22 cellular contexts compared by ENCODE assay signal in genomic region chr7:64581929-64582894, GRCh38. TPM values are rescaled to one million over a fixed set of nuclear protein-coding genes. Genes with fewer than 3 reads are reported as not detected.
DNase-seq lines count a peak whose midpoint lies in the region; ATAC-seq and TF ChIP-seq lines count a peak whose summit lies in the region.
"Had no signal": no experiment of that assay in that cellular context is flagged by ENCODE, and none has a peak within 500 bp of the region (broad histone marks: within the 10 kb centered on the region; RNA-seq: fewer than 3 reads in every experiment).

No MANE protein-coding gene starts in this region.

- peaks cover 70% of the 10 kb centered on the region for H3K36me3 Mint-ChIP-seq in WTC11
- H3K36me3 Mint-ChIP-seq in CD4-positive, alpha-beta T cell (ENCODE audit: low read depth) = no peaks in the 10 kb centered on the region
- peaks cover 0 to 3% (median 0%) of the 10 kb centered on the region in 5 donors for H3K36me3 Mint-ChIP-seq in naive thymus-derived CD4-positive, alpha-beta T cell

- H3K4me3 Mint-ChIP-seq in WTC11 = no peak overlapping the region
- no peak overlapping the region for H3K4me3 Mint-ChIP-seq in CD4-positive, alpha-beta T cell
- H3K4me3 Mint-ChIP-seq in naive thymus-derived CD4-positive, alpha-beta T cell = no peak overlapping the region
- H3K4me3 Mint-ChIP-seq: effector memory CD8-positive, alpha-beta T cell had no signal

- no peaks in the 10 kb centered on the region for H3K4me1 ChIP-seq in naive thymus-derived CD4-positive, alpha-beta T cell (ENCODE audit: control insufficient read depth in 2 of 2, insufficient read depth in 2 of 2, low read length in 2 of 2)
- H3K4me1 ChIP-seq: esophagus squamous epithelium, lower lobe of right lung, thyroid gland had no signal

- H3K4me3 ChIP-seq in fibroblast of the aortic adventitia (ENCODE audit: low read depth, low read length) (no peak overlapping the region), dorsolateral prefrontal cortex (no peak overlapping the region)
- no peak overlapping the region for H3K4me3 ChIP-seq in naive thymus-derived CD4-positive, alpha-beta T cell (ENCODE audit: low read length)
- H3K4me3 ChIP-seq: esophagus squamous epithelium, lower lobe of right lung, ovary, thyroid gland had no signal

- H3K27me3 Mint-ChIP-seq in WTC11 (ENCODE audit: low read depth) = peaks cover 4% of the 10 kb centered on the region; the same call in 1 of the 2 replicates
- no peaks in the 10 kb centered on the region for H3K27me3 Mint-ChIP-seq in CD4-positive, alpha-beta T cell
- no peaks in the 10 kb centered on the region for H3K27me3 Mint-ChIP-seq in naive thymus-derived CD4-positive, alpha-beta T cell

- no peaks in the 10 kb centered on the region for H3K27me3 ChIP-seq in dorsolateral prefrontal cortex
- H3K27me3 ChIP-seq in CD4-positive, alpha-beta T cell (ENCODE audit: control insufficient read depth, insufficient read depth, low read length) = no peaks in the 10 kb centered on the region
- H3K27me3 ChIP-seq in naive thymus-derived CD4-positive, alpha-beta T cell (ENCODE audit: control insufficient read depth in 2 of 2, insufficient read depth in 2 of 2, low read length in 2 of 2) = no peaks in the 10 kb centered on the region
- H3K27me3 ChIP-seq: esophagus squamous epithelium, ovary, thyroid gland had no signal

- POLR2A ChIA-PET in WTC11 (lab: Charles Lee) = no interaction called here
- POLR2A ChIA-PET in CD4-positive, alpha-beta T cell (lab: Charles Lee) = no interaction called here
- POLR2A ChIA-PET in naive thymus-derived CD4-positive, alpha-beta T cell (lab: Charles Lee) = no interaction called here

- TF ChIP-seq CTCF in WTC11 (IDR thresholded peaks at IDR 0.05) = no peak
- no peak for TF ChIP-seq CTCF in fibroblast of the aortic adventitia (IDR thresholded peaks at IDR 0.05; ENCODE audit: insufficient read depth, low read length)
- TF ChIP-seq CTCF in omental fat pad (IDR thresholded peaks at IDR 0.05) = no peak
- no peak for TF ChIP-seq CTCF in dorsolateral prefrontal cortex (IDR thresholded peaks at IDR 0.05 in 54 of 56, conservative IDR thresholded peaks at IDR 0.05 in 2 of 56; ENCODE audit: low read depth in 1 of 56, partially characterized antibody in 56 of 56)
- no peak for TF ChIP-seq CTCF in CD4-positive, alpha-beta T cell (IDR thresholded peaks at IDR 0.05)

- DNase-seq in H4 (ENCODE audit: low spot score) (peak; percentile 29), WTC11 (ENCODE audit: low spot score) (no peak), fibroblast of the aortic adventitia (ENCODE audit: low read depth) (peak; percentile 85), omental fat pad (ENCODE audit: low spot score) (no peak), dorsolateral prefrontal cortex (no peak), NCI-H345 treated with DMSO at 0.1 percent for 48 hours (lab: John Stamatoyannopoulos, UW; ENCODE audit: unreplicated experiment) (no peak)
- DNase-seq in CD4-positive, alpha-beta T cell = no peak
- no peak for DNase-seq in naive thymus-derived CD4-positive, alpha-beta T cell
- DNase-seq: activated CD4-positive, alpha-beta T cell treated with anti-CD3 and anti-CD28 coated beads, Interleukin-2, amount 50 U/mL, for 48 hours; activated T-cell treated with anti-CD3 and anti-CD28 coated beads for 4 hours; DMS153; effector memory CD8-positive, alpha-beta T cell; esophagus squamous epithelium; lower lobe of right lung; NCI-H146; NCI-H2171 treated with DMSO at 0.1 percent for 48 hours; NCI-H748 treated with DMSO at 0.1 percent for 48 hours; SHP77 treated with DMSO at 0.1 percent for 48 hours; thyroid gland; WERI-Rb-1 had no signal

- no peaks in the 10 kb centered on the region for H3K36me3 ChIP-seq in naive thymus-derived CD4-positive, alpha-beta T cell (ENCODE audit: control insufficient read depth in 2 of 3, insufficient read depth in 3 of 3, low read length in 3 of 3)
- H3K36me3 ChIP-seq: esophagus squamous epithelium, lower lobe of right lung, ovary, thyroid gland, WERI-Rb-1 had no signal

- H3K9me3 Mint-ChIP-seq in WTC11 = peaks cover 52% of the 10 kb centered on the region
- peaks cover 2% of the 10 kb centered on the region for H3K9me3 Mint-ChIP-seq in CD4-positive, alpha-beta T cell
- peaks cover 0 to 31% (median 5%) of the 10 kb centered on the region in 11 donors for H3K9me3 Mint-ChIP-seq in naive thymus-derived CD4-positive, alpha-beta T cell
- H3K9me3 Mint-ChIP-seq: effector memory CD8-positive, alpha-beta T cell had no signal

- peak overlapping the region; percentile 55; the same call in 1 of the 2 replicates for H3K27ac Mint-ChIP-seq in WTC11
- H3K27ac Mint-ChIP-seq in CD4-positive, alpha-beta T cell = no peak overlapping the region
- H3K27ac Mint-ChIP-seq in naive thymus-derived CD4-positive, alpha-beta T cell = no peak overlapping the region
- H3K27ac Mint-ChIP-seq: effector memory CD8-positive, alpha-beta T cell had no signal

- no peaks in the 10 kb centered on the region for H3K4me1 Mint-ChIP-seq in WTC11
- H3K4me1 Mint-ChIP-seq in CD4-positive, alpha-beta T cell (ENCODE audit: low read depth) = no peaks in the 10 kb centered on the region
- no peaks in the 10 kb centered on the region for H3K4me1 Mint-ChIP-seq in naive thymus-derived CD4-positive, alpha-beta T cell

- H3K27ac ChIP-seq in dorsolateral prefrontal cortex = no peak overlapping the region
- H3K27ac ChIP-seq in CD4-positive, alpha-beta T cell (ENCODE audit: low read depth, low read length) = no peak overlapping the region
- H3K27ac ChIP-seq in naive thymus-derived CD4-positive, alpha-beta T cell (ENCODE audit: low read depth, low read length) = no peak overlapping the region
- H3K27ac ChIP-seq: esophagus squamous epithelium, lower lobe of right lung, thyroid gland, WERI-Rb-1 had no signal

- CTCF ChIA-PET in WTC11 (lab: Charles Lee) = no interaction called here
- CTCF ChIA-PET in CD4-positive, alpha-beta T cell (lab: Charles Lee) = no interaction called here
- CTCF ChIA-PET in naive thymus-derived CD4-positive, alpha-beta T cell (lab: Charles Lee) = no interaction called here

- ATAC-seq in WTC11 = no peak
- peak; percentile 66 for ATAC-seq in omental fat pad (ENCODE audit: low FRiP score)
- ATAC-seq in CD4-positive, alpha-beta T cell (ENCODE audit: poor library complexity) = no peak
- no peak for ATAC-seq in naive thymus-derived CD4-positive, alpha-beta T cell
- ATAC-seq: effector memory CD8-positive, alpha-beta T cell; sciatic nerve had no signal

- no peaks in the 10 kb centered on the region for H3K9me3 ChIP-seq in CD4-positive, alpha-beta T cell (ENCODE audit: control insufficient read depth, low read length)
- no peaks in the 10 kb centered on the region for H3K9me3 ChIP-seq in naive thymus-derived CD4-positive, alpha-beta T cell (ENCODE audit: control insufficient read depth in 2 of 3, low read length in 3 of 3)
- H3K9me3 ChIP-seq: lower lobe of right lung, ovary, thyroid gland had no signal

- intact Hi-C loops in dorsolateral prefrontal cortex (cut with DNase I) = no loop called here
- intact Hi-C loops in CD4-positive, alpha-beta T cell (cut with DNase I, micrococcal nuclease) = no loop called here
- intact Hi-C loops in naive thymus-derived CD4-positive, alpha-beta T cell (cut with micrococcal nuclease) = no loop called here

TF ChIP-seq in WTC11, 78 proteins besides CTCF, POLR2A, EP300 and RAD21 (continues in another document):
- TF ChIP-seq, protein P1, sequence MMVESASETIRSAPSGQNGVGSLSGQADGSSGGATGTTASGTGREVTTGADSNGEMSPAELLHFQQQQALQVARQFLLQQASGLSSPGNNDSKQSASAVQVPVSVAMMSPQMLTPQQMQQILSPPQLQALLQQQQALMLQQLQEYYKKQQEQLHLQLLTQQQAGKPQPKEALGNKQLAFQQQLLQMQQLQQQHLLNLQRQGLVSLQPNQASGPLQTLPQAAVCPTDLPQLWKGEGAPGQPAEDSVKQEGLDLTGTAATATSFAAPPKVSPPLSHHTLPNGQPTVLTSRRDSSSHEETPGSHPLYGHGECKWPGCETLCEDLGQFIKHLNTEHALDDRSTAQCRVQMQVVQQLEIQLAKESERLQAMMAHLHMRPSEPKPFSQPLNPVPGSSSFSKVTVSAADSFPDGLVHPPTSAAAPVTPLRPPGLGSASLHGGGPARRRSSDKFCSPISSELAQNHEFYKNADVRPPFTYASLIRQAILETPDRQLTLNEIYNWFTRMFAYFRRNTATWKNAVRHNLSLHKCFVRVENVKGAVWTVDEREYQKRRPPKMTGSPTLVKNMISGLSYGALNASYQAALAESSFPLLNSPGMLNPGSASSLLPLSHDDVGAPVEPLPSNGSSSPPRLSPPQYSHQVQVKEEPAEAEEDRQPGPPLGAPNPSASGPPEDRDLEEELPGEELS (CRISPR knock-in tag; IDR thresholded peaks at IDR 0.05) = no peak
- TF ChIP-seq OVOL2 (CRISPR knock-in tag; IDR thresholded peaks at IDR 0.05; ENCODE audit: borderline replicate concordance) (no peak), NR2C2 (CRISPR knock-in tag; IDR thresholded peaks at IDR 0.05) (no peak), ESRRA (CRISPR knock-in tag; IDR thresholded peaks at IDR 0.05; ENCODE audit: borderline replicate concordance) (no peak), GABPB1 (CRISPR knock-in tag; IDR thresholded peaks at IDR 0.05) (no peak), ZNF232 (CRISPR knock-in tag; IDR thresholded peaks at IDR 0.05) (no peak), SMAD3 (CRISPR knock-in tag; IDR thresholded peaks at IDR 0.05; ENCODE audit: borderline replicate concordance) (no peak), ATF1 (CRISPR knock-in tag; IDR thresholded peaks at IDR 0.05) (no peak), RELA (CRISPR knock-in tag; IDR thresholded peaks at IDR 0.05; ENCODE audit: borderline replicate concordance) (no peak), JAZF1 (CRISPR knock-in tag; IDR thresholded peaks at IDR 0.05) (no peak)
- TF ChIP-seq, protein P2, sequence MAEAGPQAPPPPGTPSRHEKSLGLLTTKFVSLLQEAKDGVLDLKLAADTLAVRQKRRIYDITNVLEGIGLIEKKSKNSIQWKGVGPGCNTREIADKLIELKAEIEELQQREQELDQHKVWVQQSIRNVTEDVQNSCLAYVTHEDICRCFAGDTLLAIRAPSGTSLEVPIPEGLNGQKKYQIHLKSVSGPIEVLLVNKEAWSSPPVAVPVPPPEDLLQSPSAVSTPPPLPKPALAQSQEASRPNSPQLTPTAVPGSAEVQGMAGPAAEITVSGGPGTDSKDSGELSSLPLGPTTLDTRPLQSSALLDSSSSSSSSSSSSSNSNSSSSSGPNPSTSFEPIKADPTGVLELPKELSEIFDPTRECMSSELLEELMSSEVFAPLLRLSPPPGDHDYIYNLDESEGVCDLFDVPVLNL (CRISPR knock-in tag; IDR thresholded peaks at IDR 0.05; ENCODE audit: borderline replicate concordance, low read depth) = no peak

RNA-seq across cellular contexts. Expression of gene ZNF680, which starts 19.3 kb away (rescaled TPM):
- 15.2 and 18.0 TPM in 2 replicates for total RNA-seq in H4 (2014; rRNA removed; shearing (Covaris generic))
- 12.9 to 13.9 TPM (median 13.0 TPM) in 3 replicates for total RNA-seq in WTC11 (2021)
- 14.6 and 20.4 TPM in 2 replicates for total RNA-seq in fibroblast of the aortic adventitia (ENCODE audit: low replicate concordance)
- total RNA-seq in omental fat pad = 10 to 100 TPM in 3 of 4 donors, 1 to 10 TPM in 1; 4.7 to 33.6 (median 15.1) TPM
- 10 to 100 TPM; 31.2 to 76.7 (median 49.4) TPM for total RNA-seq in dorsolateral prefrontal cortex
- 1 to 10 TPM; 8.3 to 8.9 TPM for total RNA-seq in CD4-positive, alpha-beta T cell
- 10 to 100 TPM in 4 of 5 experiments, 1 to 10 TPM in 1; 10.0 to 20.4 (median 12.0) TPM for total RNA-seq in naive thymus-derived CD4-positive, alpha-beta T cell
- polyA plus RNA-seq in naive thymus-derived CD4-positive, alpha-beta T cell = 10 to 100 TPM in 1 of 2 donors, 1 to 10 TPM in 1; 9.1 to 10.3 TPM

Comparison
In these comparisons a context has a peak if more than half of its experiments do, and no peak if none do; other contexts are left out.
1. DNase-seq: peak in H4 (single experiment) and fibroblast of the aortic adventitia (single experiment); none in WTC11 (single experiment), omental fat pad (single experiment), dorsolateral prefrontal cortex (0 of 10), CD4-positive, alpha-beta T cell (0 of 10), NCI-H345 treated with DMSO at 0.1 percent for 48 hours (single experiment) and naive thymus-derived CD4-positive, alpha-beta T cell (0 of 9).